ENCODE assay signal across 2 cellular contexts in genomic region chr11:34783816-34784317, GRCh38.
A peak's percentile ranks its signal among the peaks of the same experiment; 100 is the strongest.
TF ChIP-seq lines count a peak whose summit lies in the region.

No MANE protein-coding gene starts in this region.

TF ChIP-seq in IMR-90, 13 proteins besides CTCF, POLR2A, EP300 and RAD21 (continued from another document):
- TF ChIP-seq USF2 (IDR thresholded peaks at IDR 0.05; ENCODE audit: low read depth, low read length), result no peak
- TF ChIP-seq ELK1 (IDR thresholded peaks at IDR 0.05; ENCODE audit: borderline replicate concordance, low read depth, low read length), result no peak
- no peak for TF ChIP-seq RCOR1 (IDR thresholded peaks at IDR 0.05; ENCODE audit: insufficient replicate concordance, low read length)
- TF ChIP-seq BHLHE40 (IDR thresholded peaks at IDR 0.05; ENCODE audit: low read depth, low read length), result no peak
- no peak for TF ChIP-seq FOS (IDR thresholded peaks at IDR 0.05; ENCODE audit: low read depth, low read length)
- no peak for TF ChIP-seq CEBPB (IDR thresholded peaks at IDR 0.05; ENCODE audit: low read depth, low read length)

TF ChIP-seq in K562, 482 proteins besides CTCF, POLR2A, EP300 and RAD21 (continued from another document):
- TF ChIP-seq NFE2 (IDR thresholded peaks at IDR 0.05; ENCODE audit: low read depth) (peak; percentile 36; the same call in 1 of the 2 replicates), ZNF407 (IDR thresholded peaks at IDR 0.05; ENCODE audit: low read depth) (peak; percentile 85), ZNF592 (IDR thresholded peaks at IDR 0.05) (no peak), SMAD4 (CRISPR knock-in tag; conservative IDR thresholded peaks at IDR 0.05) (0 out of 2 replicates have a peak, but pooled peaks have one; percentile 27), PCBP2 (IDR thresholded peaks at IDR 0.05; ENCODE audit: low read depth, low read length, poor library complexity, severe bottlenecking) (no peak), CUX1 (CRISPR knock-in tag; IDR thresholded peaks at IDR 0.05) (no peak)
